Comparison of ENCODE assay signal across 1 cellular context in the genomic region with DNA sequence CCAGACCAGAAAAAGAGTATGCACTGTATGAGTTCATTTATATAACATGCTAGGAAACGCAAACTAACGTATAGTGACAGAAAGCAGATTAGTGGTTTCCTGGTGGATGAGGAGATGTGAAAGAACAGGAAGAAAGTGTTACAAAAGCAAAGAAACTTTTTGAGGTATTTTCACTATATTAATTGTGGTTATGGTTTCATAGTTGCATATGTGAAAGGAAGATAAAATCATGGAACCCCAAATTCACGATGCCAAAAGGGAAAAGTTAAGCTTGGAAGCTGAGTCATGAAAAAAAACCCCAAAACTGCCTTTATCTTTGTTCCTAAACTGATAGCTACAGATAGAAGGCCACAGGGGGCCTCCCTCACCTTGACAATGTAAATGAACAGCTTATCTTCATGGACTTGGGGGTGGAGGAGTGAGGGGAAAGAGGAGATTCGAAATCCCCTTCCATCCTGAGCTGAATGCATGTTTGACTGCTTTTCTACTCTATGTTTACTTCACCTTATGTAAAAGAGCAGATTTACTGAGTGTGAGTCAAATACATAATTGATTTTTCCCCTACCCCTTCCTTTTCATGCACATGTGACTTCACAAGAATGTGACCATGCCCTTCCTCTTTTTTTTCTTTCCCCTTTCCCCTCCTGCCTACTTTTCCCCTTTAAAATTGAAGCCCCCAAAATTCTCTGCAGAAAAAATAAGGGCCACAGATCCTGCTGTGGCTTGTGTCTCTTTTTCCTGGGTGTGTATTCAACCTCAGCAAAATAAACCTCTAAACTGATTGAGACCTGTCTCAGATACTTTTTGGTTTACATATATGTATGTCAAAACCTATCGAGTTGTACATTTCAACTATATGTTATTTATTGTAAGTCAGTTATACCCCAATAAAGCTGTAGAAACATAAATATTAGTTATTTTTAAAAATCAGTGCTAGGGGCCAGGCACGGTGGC.
TF ChIP-seq lines count a peak whose summit lies in the region.

No MANE protein-coding gene starts in this region.

TF ChIP-seq in WTC11, 78 proteins besides CTCF, POLR2A, EP300 and RAD21 (continued from another document):
- TF ChIP-seq, protein P1, sequence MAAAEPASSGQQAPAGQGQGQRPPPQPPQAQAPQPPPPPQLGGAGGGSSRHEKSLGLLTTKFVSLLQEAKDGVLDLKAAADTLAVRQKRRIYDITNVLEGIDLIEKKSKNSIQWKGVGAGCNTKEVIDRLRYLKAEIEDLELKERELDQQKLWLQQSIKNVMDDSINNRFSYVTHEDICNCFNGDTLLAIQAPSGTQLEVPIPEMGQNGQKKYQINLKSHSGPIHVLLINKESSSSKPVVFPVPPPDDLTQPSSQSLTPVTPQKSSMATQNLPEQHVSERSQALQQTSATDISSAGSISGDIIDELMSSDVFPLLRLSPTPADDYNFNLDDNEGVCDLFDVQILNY (CRISPR knock-in tag; IDR thresholded peaks at IDR 0.05) = no peak
- no peak for TF ChIP-seq MYBL2 (CRISPR knock-in tag; IDR thresholded peaks at IDR 0.05)
- TF ChIP-seq KAT7 (CRISPR knock-in tag; IDR thresholded peaks at IDR 0.05; ENCODE audit: borderline replicate concordance) = no peak
- no peak for TF ChIP-seq IRF1 (CRISPR knock-in tag; IDR thresholded peaks at IDR 0.05)
TF ChIP-seq in WTC11: peak in this region for 5.
